9 cellular contexts compared by ENCODE assay signal in genomic region chr9:135504262-135505229, GRCh38. TPM values are rescaled to one million over a fixed set of nuclear protein-coding genes. Genes with fewer than 3 reads are reported as not detected.
DNase-seq lines count a peak whose midpoint lies in the region; ATAC-seq, FAIRE-seq and TF ChIP-seq lines count a peak whose summit lies in the region.
"Had no signal": no experiment of that assay in that cellular context is flagged by ENCODE, and none has a peak within 500 bp of the region (broad histone marks: within the 10 kb centered on the region; RNA-seq: fewer than 3 reads in every experiment).

No MANE protein-coding gene starts in this region.

- no TSS peak for BruUV-seq in HepG2 (replicated peaks; lab: Mats Ljungman, UMichigan)

- no peak for TF ChIP-seq RAD21 in HepG2 (CRISPR knock-in tag; IDR thresholded peaks at IDR 0.05)

- H3K9me3 ChIP-seq in WERI-Rb-1 (ENCODE audit: severe bottlenecking) (peaks cover 7% of the 10 kb centered on the region), HepG2 (ENCODE audit: low read length) (no peaks in the 10 kb centered on the region)

- peaks cover 31% of the 10 kb centered on the region for H3K4me1 ChIP-seq in HepG2 (ENCODE audit: insufficient read depth, low read length)

- TF ChIP-seq CTCF in WERI-Rb-1 (IDR thresholded peaks at IDR 0.05; ENCODE audit: low read depth, low read length) (peak; percentile 97), HepG2 (CRISPR knock-in tag; IDR thresholded peaks at IDR 0.05) (peak; percentile 90)

- peaks cover 16% of the 10 kb centered on the region for H4K20me1 ChIP-seq in HepG2 (ENCODE audit: insufficient read depth, low read length)

- peak; percentile 37 for FAIRE-seq in HepG2 (lab: Jason Lieb, UNC)

- H3K9ac ChIP-seq in HepG2 (ENCODE audit: insufficient read depth, low read depth, low read length): no peak overlapping the region

- H3K27ac ChIP-seq in WERI-Rb-1: peak overlapping the region; percentile 81
- no peak overlapping the region for H3K27ac ChIP-seq in HepG2 (ENCODE audit: extremely low read length, insufficient read depth, low read length)

- no peak overlapping the region for H3K4me3 ChIP-seq in WERI-Rb-1 (ENCODE audit: low read depth, low read length)
- H3K4me3 ChIP-seq in HepG2 (replicated peaks in 1 of 3; ENCODE audit: insufficient read depth in 1 of 3, low read depth in 2 of 3, low read length in 3 of 3): no peak overlapping the region; a peak in 1 of 6 replicates

- peak; percentile 21 for ATAC-seq in HepG2

- peak; percentile 73 for DNase-seq in ELF-1 (ENCODE audit: low read depth, low spot score)
- peak; percentile 52 for DNase-seq in LHCN-M2 (ENCODE audit: low read depth)
- peak; percentile 77 for DNase-seq in WERI-Rb-1
- peak; percentile 23 for DNase-seq in central memory CD4-positive, alpha-beta T cell
- DNase-seq in HepG2 (ENCODE audit: low spot score): peak; percentile 55
- DNase-seq in stimulated activated CD4-positive, alpha-beta T cell treated with anti-CD3 and anti-CD28 coated beads, TNF-alpha, amount 100 ng/mL, for 48 hours (ENCODE audit: low read depth in 3 of 3): peak in 2 of 3 donors; percentile 24 to 61
- no peak for DNase-seq in DMS153 (lab: John Stamatoyannopoulos, UW)
- no peak for DNase-seq in cortex of kidney (lab: John Stamatoyannopoulos, UW)

- peaks cover 10% of the 10 kb centered on the region for H3K79me2 ChIP-seq in HepG2 (ENCODE audit: insufficient read depth, low read length)

- TF ChIP-seq EP300 in HepG2 (IDR thresholded peaks at IDR 0.05; ENCODE audit: low read depth in 2 of 2, low read length in 2 of 2) (no peak), HepG2 (CRISPR knock-in tag; IDR thresholded peaks at IDR 0.05; ENCODE audit: borderline replicate concordance) (no peak)

- POLR2A ChIA-PET in HepG2 (lab: Yijun Ruan, JAX): interaction anchor here (1.3 kb wide), 1 partner anchor 24 kb away, joined by 5 read pairs; no protein-coding TSS in a partner anchor

- CTCF ChIA-PET in HepG2 (lab: Yijun Ruan, JAX; ENCODE audit: low intra/inter-chr PET ratio, low total read pairs): no interaction called here

- no peak overlapping the region for H2AFZ ChIP-seq in HepG2 (ENCODE audit: low read length)

- H3K4me2 ChIP-seq in HepG2 (ENCODE audit: low read depth, low read length): no peak overlapping the region

- H3K27me3 ChIP-seq in WERI-Rb-1 (ENCODE audit: insufficient read depth, low read depth, severe bottlenecking): no peaks in the 10 kb centered on the region
- peaks cover 2 to 12% of the 10 kb centered on the region in 2 experiments; a peak in 1 of 5 replicates for H3K27me3 ChIP-seq in HepG2 (ENCODE audit: control insufficient read depth in 1 of 2, insufficient read depth in 2 of 2, low read length in 2 of 2)

- TF ChIP-seq POLR2A in HepG2 (IDR thresholded peaks at IDR 0.05; ENCODE audit: insufficient read depth in 1 of 2, low read depth in 2 of 2, low read length in 2 of 2): no peak

- H3K36me3 ChIP-seq in WERI-Rb-1: peaks cover 51% of the 10 kb centered on the region
- peaks cover 13 to 26% of the 10 kb centered on the region in 2 experiments for H3K36me3 ChIP-seq in HepG2 (replicated peaks in 1 of 2; ENCODE audit: control insufficient read depth in 1 of 2, insufficient read depth in 2 of 2, low read length in 2 of 2)

- intact Hi-C loops in HepG2 (cut with micrococcal nuclease; ENCODE audit: unreplicated experiment): no loop called here

- in situ Hi-C loops in HepG2 (cut with HindIII; ENCODE audit: extremely low pct_ligation_motif_present, low pct_unique_long_range_greater_than_20kb): no loop called here

- WGBS in HepG2 (ENCODE audit: low lambda C conversion rate): 85% methylated on average over 11 of the region's 21 CpGs

RNA-seq across cellular contexts. Expression of gene MRPS2, which starts 4.1 kb away (rescaled TPM):
- 52.3 and 54.2 TPM in 2 replicates for total RNA-seq in LHCN-M2 (2014; rRNA removed)
- polyA plus RNA-seq in LHCN-M2 (2012): 41.6 TPM
- total RNA-seq in HepG2 (2016; rRNA removed; fragmentation: Illumina TruSeq; extraction: Trizol): 44.4 and 48.6 TPM in 2 replicates
- total RNA-seq in HepG2 (2016; cell fraction: cytosol; rRNA removed; fragmentation: Illumina TruSeq; extraction: Trizol; ENCODE audit: low read depth): 19.9 and 20.2 TPM in 2 replicates
- total RNA-seq in HepG2 (2016; cell fraction: insoluble cytoplasmic fraction; rRNA removed; fragmentation: Illumina TruSeq; extraction: Trizol): 40.6 and 44.3 TPM in 2 replicates
- total RNA-seq in HepG2 (2016; cell fraction: membrane; rRNA removed; fragmentation: Illumina TruSeq; extraction: Trizol): 30.5 and 35.9 TPM in 2 replicates
- total RNA-seq in HepG2 (2016; cell fraction: nucleus; rRNA removed; fragmentation: Illumina TruSeq; extraction: Trizol): 22.9 and 23.3 TPM in 2 replicates
- 86.7 and 98.3 TPM in 2 replicates for polyA plus RNA-seq in HepG2 (2011; rRNA removed)
- 166 and 225 TPM in 2 replicates for polyA plus RNA-seq in HepG2 (2011; cell fraction: cytosol; rRNA removed)
- 93.0 and 109 TPM in 2 replicates for polyA plus RNA-seq in HepG2 (2011; cell fraction: nucleus; rRNA removed)
- polyA plus RNA-seq in HepG2 (2012): 38.2 and 39.9 TPM in 2 replicates
- 37.0 and 38.5 TPM in 2 replicates for polyA plus RNA-seq in HepG2 (2016; cell fraction: cytosol; fragmentation: Illumina TruSeq; extraction: Trizol; ENCODE audit: low read depth)
- 94.0 and 109 TPM in 2 replicates for polyA plus RNA-seq in HepG2 (2016; cell fraction: insoluble cytoplasmic fraction; fragmentation: Illumina TruSeq; extraction: Trizol; ENCODE audit: low read depth)
- polyA plus RNA-seq in HepG2 (2016; cell fraction: membrane; fragmentation: Illumina TruSeq; extraction: Trizol; ENCODE audit: low read depth): 51.5 and 52.2 TPM in 2 replicates
- 74.0 and 74.3 TPM in 2 replicates for polyA plus RNA-seq in HepG2 (2016; cell fraction: nucleus; fragmentation: Illumina TruSeq; extraction: Trizol; ENCODE audit: insufficient read depth, low read depth)
- 204 and 352 TPM in 2 replicates for polyA minus RNA-seq in HepG2 (2011; rRNA and poly(A)+ RNA removed; ENCODE audit: low replicate concordance)
- 57.7 TPM in 2 replicates for polyA minus RNA-seq in HepG2 (2011; cell fraction: cytosol; rRNA and poly(A)+ RNA removed)
- polyA minus RNA-seq in HepG2 (2011; cell fraction: nucleus; rRNA and poly(A)+ RNA removed): 16.6 and 19.0 TPM in 2 replicates

RNA-seq across cellular contexts. Expression of gene LCN1, which starts 16.7 kb away (rescaled TPM):
- not detected in 2 replicates for total RNA-seq in LHCN-M2 (2014; rRNA removed)
- not detected for polyA plus RNA-seq in LHCN-M2 (2012)
- not detected in 2 replicates for total RNA-seq in HepG2 (2016; rRNA removed; fragmentation: Illumina TruSeq; extraction: Trizol)
- total RNA-seq in HepG2 (2016; cell fraction: cytosol; rRNA removed; fragmentation: Illumina TruSeq; extraction: Trizol; ENCODE audit: low read depth): not detected in 2 replicates
- total RNA-seq in HepG2 (2016; cell fraction: insoluble cytoplasmic fraction; rRNA removed; fragmentation: Illumina TruSeq; extraction: Trizol): not detected in 2 replicates
- not detected in 2 replicates for total RNA-seq in HepG2 (2016; cell fraction: membrane; rRNA removed; fragmentation: Illumina TruSeq; extraction: Trizol)
- total RNA-seq in HepG2 (2016; cell fraction: nucleus; rRNA removed; fragmentation: Illumina TruSeq; extraction: Trizol): not detected in 2 replicates
- not detected in 2 replicates for polyA plus RNA-seq in HepG2 (2011; rRNA removed)
- polyA plus RNA-seq in HepG2 (2011; cell fraction: cytosol; rRNA removed): 0.09 TPM in 1 of 2 replicates, not detected in the other
- not detected in 2 replicates for polyA plus RNA-seq in HepG2 (2011; cell fraction: nucleus; rRNA removed)
- not detected in 2 replicates for polyA plus RNA-seq in HepG2 (2012)
- polyA plus RNA-seq in HepG2 (2016; cell fraction: cytosol; fragmentation: Illumina TruSeq; extraction: Trizol; ENCODE audit: low read depth): not detected in 2 replicates
- polyA plus RNA-seq in HepG2 (2016; cell fraction: insoluble cytoplasmic fraction; fragmentation: Illumina TruSeq; extraction: Trizol; ENCODE audit: low read depth): not detected in 2 replicates
- polyA plus RNA-seq in HepG2 (2016; cell fraction: membrane; fragmentation: Illumina TruSeq; extraction: Trizol; ENCODE audit: low read depth): not detected in 2 replicates
- polyA plus RNA-seq in HepG2 (2016; cell fraction: nucleus; fragmentation: Illumina TruSeq; extraction: Trizol; ENCODE audit: insufficient read depth, low read depth): not detected in 2 replicates
- polyA minus RNA-seq in HepG2 (2011; rRNA and poly(A)+ RNA removed; ENCODE audit: low replicate concordance): not detected in 2 replicates
- not detected in 2 replicates for polyA minus RNA-seq in HepG2 (2011; cell fraction: cytosol; rRNA and poly(A)+ RNA removed)
- polyA minus RNA-seq in HepG2 (2011; cell fraction: nucleus; rRNA and poly(A)+ RNA removed): not detected in 2 replicates
- polyA plus RNA-seq: adipose tissue had no signal

RNA-seq across cellular contexts. Expression of gene PPP1R26, which starts 25.0 kb away (rescaled TPM):
- 8.1 and 9.2 TPM in 2 replicates for total RNA-seq in LHCN-M2 (2014; rRNA removed)
- 5.6 TPM for polyA plus RNA-seq in LHCN-M2 (2012)
- total RNA-seq in HepG2 (2016; rRNA removed; fragmentation: Illumina TruSeq; extraction: Trizol): 7.1 and 11.6 TPM in 2 replicates
- 2.2 TPM in 2 replicates for total RNA-seq in HepG2 (2016; cell fraction: cytosol; rRNA removed; fragmentation: Illumina TruSeq; extraction: Trizol; ENCODE audit: low read depth)
- total RNA-seq in HepG2 (2016; cell fraction: insoluble cytoplasmic fraction; rRNA removed; fragmentation: Illumina TruSeq; extraction: Trizol): 5.6 and 11.2 TPM in 2 replicates
- total RNA-seq in HepG2 (2016; cell fraction: membrane; rRNA removed; fragmentation: Illumina TruSeq; extraction: Trizol): 3.7 and 4.4 TPM in 2 replicates
- total RNA-seq in HepG2 (2016; cell fraction: nucleus; rRNA removed; fragmentation: Illumina TruSeq; extraction: Trizol): 11.3 and 13.5 TPM in 2 replicates
- 8.6 and 11.9 TPM in 2 replicates for polyA plus RNA-seq in HepG2 (2011; rRNA removed)
- polyA plus RNA-seq in HepG2 (2011; cell fraction: cytosol; rRNA removed): 9.5 and 10.6 TPM in 2 replicates
- polyA plus RNA-seq in HepG2 (2011; cell fraction: nucleus; rRNA removed): 33.5 and 35.4 TPM in 2 replicates
- polyA plus RNA-seq in HepG2 (2012): 9.5 and 12.9 TPM in 2 replicates
- 1.8 and 2.4 TPM in 2 replicates for polyA plus RNA-seq in HepG2 (2016; cell fraction: cytosol; fragmentation: Illumina TruSeq; extraction: Trizol; ENCODE audit: low read depth)
- polyA plus RNA-seq in HepG2 (2016; cell fraction: insoluble cytoplasmic fraction; fragmentation: Illumina TruSeq; extraction: Trizol; ENCODE audit: low read depth): 5.1 and 7.5 TPM in 2 replicates
- 3.0 and 3.1 TPM in 2 replicates for polyA plus RNA-seq in HepG2 (2016; cell fraction: membrane; fragmentation: Illumina TruSeq; extraction: Trizol; ENCODE audit: low read depth)
- polyA plus RNA-seq in HepG2 (2016; cell fraction: nucleus; fragmentation: Illumina TruSeq; extraction: Trizol; ENCODE audit: insufficient read depth, low read depth): 19.4 and 20.2 TPM in 2 replicates
- 11.9 and 22.1 TPM in 2 replicates for polyA minus RNA-seq in HepG2 (2011; rRNA and poly(A)+ RNA removed; ENCODE audit: low replicate concordance)
- polyA minus RNA-seq in HepG2 (2011; cell fraction: cytosol; rRNA and poly(A)+ RNA removed): 9.1 and 9.9 TPM in 2 replicates
- 9.7 and 9.9 TPM in 2 replicates for polyA minus RNA-seq in HepG2 (2011; cell fraction: nucleus; rRNA and poly(A)+ RNA removed)

RNA-seq across cellular contexts. Expression of gene OBP2A, which starts 41.4 kb away (rescaled TPM):
- total RNA-seq in LHCN-M2 (2014; rRNA removed): not detected in 2 replicates
- polyA plus RNA-seq in LHCN-M2 (2012): not detected
- not detected in 2 replicates for total RNA-seq in HepG2 (2016; rRNA removed; fragmentation: Illumina TruSeq; extraction: Trizol)
- total RNA-seq in HepG2 (2016; cell fraction: cytosol; rRNA removed; fragmentation: Illumina TruSeq; extraction: Trizol; ENCODE audit: low read depth): not detected in 2 replicates
- total RNA-seq in HepG2 (2016; cell fraction: insoluble cytoplasmic fraction; rRNA removed; fragmentation: Illumina TruSeq; extraction: Trizol): not detected in 2 replicates
- total RNA-seq in HepG2 (2016; cell fraction: membrane; rRNA removed; fragmentation: Illumina TruSeq; extraction: Trizol): not detected in 2 replicates
- not detected in 2 replicates for total RNA-seq in HepG2 (2016; cell fraction: nucleus; rRNA removed; fragmentation: Illumina TruSeq; extraction: Trizol)
- polyA plus RNA-seq in HepG2 (2011; rRNA removed): 0.20 and 0.32 TPM in 2 replicates
- 0.34 and 0.50 TPM in 2 replicates for polyA plus RNA-seq in HepG2 (2011; cell fraction: cytosol; rRNA removed)
- 0.36 and 0.48 TPM in 2 replicates for polyA plus RNA-seq in HepG2 (2011; cell fraction: nucleus; rRNA removed)
- polyA plus RNA-seq in HepG2 (2012): not detected in 2 replicates
- polyA plus RNA-seq in HepG2 (2016; cell fraction: cytosol; fragmentation: Illumina TruSeq; extraction: Trizol; ENCODE audit: low read depth): not detected in 2 replicates
- not detected in 2 replicates for polyA plus RNA-seq in HepG2 (2016; cell fraction: insoluble cytoplasmic fraction; fragmentation: Illumina TruSeq; extraction: Trizol; ENCODE audit: low read depth)
- not detected in 2 replicates for polyA plus RNA-seq in HepG2 (2016; cell fraction: membrane; fragmentation: Illumina TruSeq; extraction: Trizol; ENCODE audit: low read depth)
- not detected in 2 replicates for polyA plus RNA-seq in HepG2 (2016; cell fraction: nucleus; fragmentation: Illumina TruSeq; extraction: Trizol; ENCODE audit: insufficient read depth, low read depth)
- not detected in 2 replicates for polyA minus RNA-seq in HepG2 (2011; rRNA and poly(A)+ RNA removed; ENCODE audit: low replicate concordance)
- polyA minus RNA-seq in HepG2 (2011; cell fraction: cytosol; rRNA and poly(A)+ RNA removed): not detected in 2 replicates
- not detected in 2 replicates for polyA minus RNA-seq in HepG2 (2011; cell fraction: nucleus; rRNA and poly(A)+ RNA removed)
- polyA plus RNA-seq: adipose tissue had no signal

RNA-seq across cellular contexts. Expression of gene PAEP, which starts 57.0 kb away (rescaled TPM):
- total RNA-seq in LHCN-M2 (2014; rRNA removed) (not detected in 2 replicates), HepG2 (2016; rRNA removed; fragmentation: Illumina TruSeq; extraction: Trizol) (0.38 and 0.75 TPM in 2 replicates)
- not detected for polyA plus RNA-seq in LHCN-M2 (2012)
- total RNA-seq in HepG2 (2016; cell fraction: cytosol; rRNA removed; fragmentation: Illumina TruSeq; extraction: Trizol; ENCODE audit: low read depth): 0.26 and 0.71 TPM in 2 replicates
- total RNA-seq in HepG2 (2016; cell fraction: insoluble cytoplasmic fraction; rRNA removed; fragmentation: Illumina TruSeq; extraction: Trizol): 0.19 and 0.28 TPM in 2 replicates
- 0.28 and 0.71 TPM in 2 replicates for total RNA-seq in HepG2 (2016; cell fraction: membrane; rRNA removed; fragmentation: Illumina TruSeq; extraction: Trizol)
- total RNA-seq in HepG2 (2016; cell fraction: nucleus; rRNA removed; fragmentation: Illumina TruSeq; extraction: Trizol): 0.66 TPM in 1 of 2 replicates, not detected in the other
- polyA plus RNA-seq in HepG2 (2011; rRNA removed): 10.8 and 24.4 TPM in 2 replicates
- polyA plus RNA-seq in HepG2 (2011; cell fraction: cytosol; rRNA removed): 9.3 and 14.4 TPM in 2 replicates
- polyA plus RNA-seq in HepG2 (2011; cell fraction: nucleus; rRNA removed): 21.2 and 32.7 TPM in 2 replicates
- polyA plus RNA-seq in HepG2 (2012): 0.90 and 4.1 TPM in 2 replicates
- 1.0 TPM in 2 replicates for polyA plus RNA-seq in HepG2 (2016; cell fraction: cytosol; fragmentation: Illumina TruSeq; extraction: Trizol; ENCODE audit: low read depth)
- 0.48 and 0.64 TPM in 2 replicates for polyA plus RNA-seq in HepG2 (2016; cell fraction: insoluble cytoplasmic fraction; fragmentation: Illumina TruSeq; extraction: Trizol; ENCODE audit: low read depth)
- polyA plus RNA-seq in HepG2 (2016; cell fraction: membrane; fragmentation: Illumina TruSeq; extraction: Trizol; ENCODE audit: low read depth): 0.70 and 0.90 TPM in 2 replicates
- polyA plus RNA-seq in HepG2 (2016; cell fraction: nucleus; fragmentation: Illumina TruSeq; extraction: Trizol; ENCODE audit: insufficient read depth, low read depth): 1.0 and 1.6 TPM in 2 replicates
- polyA minus RNA-seq in HepG2 (2011; rRNA and poly(A)+ RNA removed; ENCODE audit: low replicate concordance): 4.8 TPM in 1 of 2 replicates, not detected in the other
- polyA minus RNA-seq in HepG2 (2011; cell fraction: cytosol; rRNA and poly(A)+ RNA removed): 4.5 TPM in 1 of 2 replicates, not detected in the other
- 2.2 and 4.2 TPM in 2 replicates for polyA minus RNA-seq in HepG2 (2011; cell fraction: nucleus; rRNA and poly(A)+ RNA removed)
- polyA plus RNA-seq: adipose tissue had no signal

Comparison
In these comparisons a context has a peak if more than half of its experiments do, and no peak if none do; other contexts are left out.
1. DNase-seq: peak in ELF-1 (single experiment), LHCN-M2 (single experiment), WERI-Rb-1 (single experiment), central memory CD4-positive, alpha-beta T cell (single experiment), HepG2 (single experiment) and stimulated activated CD4-positive, alpha-beta T cell treated with anti-CD3 and anti-CD28 coated beads, TNF-alpha, amount 100 ng/mL, for 48 hours (2 of 3); none in DMS153 (single experiment) and cortex of kidney (single experiment).